ENCODE assay signal across 14 cellular contexts in the genomic region with DNA sequence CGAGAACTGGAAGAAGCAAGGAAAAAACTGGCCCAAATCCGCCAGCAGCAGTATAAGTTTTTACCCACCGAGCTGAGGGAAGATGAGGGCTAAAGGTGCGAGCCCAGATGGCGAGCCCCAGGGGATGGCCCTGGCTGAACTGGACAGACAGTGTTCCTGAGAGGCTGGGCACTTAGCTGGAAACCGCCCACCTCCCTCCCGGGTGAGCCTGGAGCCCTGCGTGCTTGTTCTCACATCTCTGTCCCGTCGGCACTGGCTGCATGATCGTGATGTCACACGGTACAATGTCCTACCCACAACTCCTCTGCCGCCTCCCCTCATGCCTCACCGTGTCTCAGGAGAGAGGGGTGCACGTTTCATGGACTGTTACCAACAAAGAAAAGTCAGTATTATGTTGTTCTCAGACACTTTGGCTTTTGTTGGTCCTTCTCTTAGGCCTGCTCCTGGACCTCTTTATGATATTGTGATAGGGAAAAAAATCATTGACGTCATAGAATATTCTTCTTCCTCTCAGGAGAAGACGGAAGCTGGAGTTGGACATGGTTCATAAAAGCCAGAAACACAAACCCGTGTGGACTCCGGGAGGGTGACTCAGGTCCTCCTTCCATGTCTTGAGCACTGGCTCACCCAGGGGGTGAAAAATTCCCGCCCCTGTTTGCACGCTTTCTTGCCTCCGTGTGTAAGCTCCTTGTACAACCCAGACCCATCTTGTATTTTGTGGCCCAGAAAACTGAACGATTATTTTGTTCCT.
"Had no signal": no experiment of that assay in that cellular context is flagged by ENCODE, and none has a peak within 500 bp of the region (broad histone marks: within the 10 kb centered on the region; RNA-seq: fewer than 3 reads in every experiment).

No MANE protein-coding gene starts in this region.

- ATAC-seq: activated CD4-positive, CD25-positive, alpha-beta regulatory T cell treated with anti-CD3 and anti-CD28 coated beads, Interleukin-2, amount 50 U/mL, for 24 hours; activated naive CD4-positive, alpha-beta T cell treated with anti-CD3 and anti-CD28 coated beads, Interleukin-2, amount 50 U/mL, for 72 hours; foreskin keratinocyte; lower lobe of right lung; mucosa of descending colon; natural killer cell treated with Interleukin-12 subunit alpha and Interleukin-12 subunit beta and Interleukin-15 and Interleukin-18, amount 100 ng/mL, for 72 hours had no signal

- H3K4me3 Mint-ChIP-seq: natural killer cell treated with Interleukin-12 subunit alpha and Interleukin-12 subunit beta and Interleukin-15 and Interleukin-18, amount 100 ng/mL, for 72 hours had no signal

- H3K27ac ChIP-seq: foreskin keratinocyte, lower lobe of right lung, SJCRH30 had no signal

- DNase-seq: activated effector memory CD4-positive, alpha-beta T cell treated with anti-CD3 and anti-CD28 coated beads, Interleukin-2, amount 50 U/mL, for 16 hours; activated T-cell treated with anti-CD3 and anti-CD28 coated beads, Interleukin-2, amount 50 U/mL, for 1 hour; amniotic stem cell; foreskin keratinocyte; kidney; lower lobe of right lung; mucosa of descending colon; SJCRH30; stimulated activated CD4-positive, alpha-beta T cell treated with anti-CD3 and anti-CD28 coated beads, Interleukin-4, amount 100 ng/mL, for 4 hours; stomach had no signal

- H3K27ac Mint-ChIP-seq: activated naive CD4-positive, alpha-beta T cell treated with anti-CD3 and anti-CD28 coated beads, Interleukin-2, amount 50 U/mL, for 72 hours; natural killer cell treated with Interleukin-12 subunit alpha and Interleukin-12 subunit beta and Interleukin-15 and Interleukin-18, amount 100 ng/mL, for 72 hours had no signal

- H3K36me3 ChIP-seq: lower lobe of right lung, SJCRH30 had no signal

- H3K27me3 ChIP-seq: foreskin keratinocyte, SJCRH30, stomach, thyroid gland had no signal

- H3K9me3 Mint-ChIP-seq: activated naive CD4-positive, alpha-beta T cell treated with anti-CD3 and anti-CD28 coated beads, Interleukin-2, amount 50 U/mL, for 72 hours; natural killer cell treated with Interleukin-12 subunit alpha and Interleukin-12 subunit beta and Interleukin-15 and Interleukin-18, amount 100 ng/mL, for 72 hours had no signal

- H3K9me3 ChIP-seq: lower lobe of right lung, mucosa of descending colon, SJCRH30, stomach, thyroid gland had no signal

- H3K36me3 Mint-ChIP-seq: activated naive CD4-positive, alpha-beta T cell treated with anti-CD3 and anti-CD28 coated beads, Interleukin-2, amount 50 U/mL, for 72 hours; natural killer cell treated with Interleukin-12 subunit alpha and Interleukin-12 subunit beta and Interleukin-15 and Interleukin-18, amount 100 ng/mL, for 72 hours had no signal

- H3K4me1 ChIP-seq: foreskin keratinocyte, lower lobe of right lung, thyroid gland had no signal

- H3K4me3 ChIP-seq: lower lobe of right lung, mucosa of descending colon, SJCRH30, stomach, thyroid gland had no signal
